25 cellular contexts compared by ENCODE assay signal in genomic region chr11:128779036-128779435, GRCh38.
DNase-seq lines count a peak whose midpoint lies in the region; ATAC-seq and TF ChIP-seq lines count a peak whose summit lies in the region.
"Had no signal": no experiment of that assay in that cellular context is flagged by ENCODE, and none has a peak within 500 bp of the region (broad histone marks: within the 10 kb centered on the region; RNA-seq: fewer than 3 reads in every experiment).

No MANE protein-coding gene starts in this region.

- H3K18ac ChIP-seq in IMR-90 (ENCODE audit: low read depth, low read length), result no peak overlapping the region

- no peak overlapping the region for H4K8ac ChIP-seq in IMR-90 (ENCODE audit: low read depth in 2 of 2, low read length in 2 of 2)

- no peaks in the 10 kb centered on the region for H3K27me3 ChIP-seq in IMR-90 (ENCODE audit: control insufficient read depth, insufficient read depth, low read length)
- no peaks in the 10 kb centered on the region for H3K27me3 ChIP-seq in stomach
- H3K27me3 ChIP-seq: BE2C, tibial nerve had no signal

- peaks cover 47% of the 10 kb centered on the region for H3K4me1 Mint-ChIP-seq in chondrocyte (ENCODE audit: low read depth)

- H3K56ac ChIP-seq in IMR-90 (ENCODE audit: extremely low read depth, insufficient read depth, low read length), result no peak overlapping the region

- DNase-seq in AG04449 (ENCODE audit: low read depth, low spot score), result peak; percentile 60
- DNase-seq in IMR-90, result peak; percentile 68
- DNase-seq in chondrocyte (ENCODE audit: low spot score), result no peak
- DNase-seq in myocyte (ENCODE audit: low read depth), result peak; percentile 31
- DNase-seq in caudate nucleus (lab: John Stamatoyannopoulos, UW), result no peak
- DNase-seq in kidney glomerular epithelial cell (lab: John Stamatoyannopoulos, UW), result no peak
- DNase-seq in amygdala (lab: John Stamatoyannopoulos, UW), result no peak
- no peak for DNase-seq in stomach
- DNase-seq: activated CD4-positive, alpha-beta memory T cell treated with anti-CD3 and anti-CD28 coated beads, Interleukin-2, amount 10 ng/mL, durations not matched to agents 7 days and 5 days; activated CD8-positive, alpha-beta memory T cell treated with anti-CD3 and anti-CD28 coated beads, Interleukin-2, amount 50 U/mL, for 48 hours; activated effector memory CD4-positive, alpha-beta T cell treated with Interleukin-2 at 50 U/mL for 16 hours; BE2C; KG1; NCI-H1436; NCI-H2107; NCI-H446; NCI-H774; nucleus accumbens; RPMI8226; stimulated activated naive CD8-positive, alpha-beta T cell treated with anti-CD3 and anti-CD28 coated beads, Interleukin-15, amount 100 ng/mL, for 72 hours; T-helper 1 cell had no signal

- no peak overlapping the region for H2AFZ ChIP-seq in IMR-90 (replicated peaks; ENCODE audit: low read length, poor library complexity)

- no peak overlapping the region for H2BK20ac ChIP-seq in IMR-90 (ENCODE audit: low read depth, low read length)

- 33% methylated on average over 1 of the region's 8 CpGs; no CpG with 5 or more reads in 1 of the 2 experiments for WGBS in IMR-90 (ENCODE audit: extremely low coverage in 2 of 2, insufficient read length in 1 of 2), 2 experiments
- WGBS in stomach, 5 donors, result 84 to 93% (median 90%) methylated on average over 8 of the region's 8 CpGs

- peak overlapping the region; percentile 37 for H3K4me3 Mint-ChIP-seq in chondrocyte (ENCODE audit: unreplicated experiment)
- H3K4me3 Mint-ChIP-seq: activated CD4-positive, alpha-beta memory T cell treated with anti-CD3 and anti-CD28 coated beads, Interleukin-2, amount 10 ng/mL, durations not matched to agents 7 days and 5 days; activated naive CD8-positive, alpha-beta T cell; stimulated activated naive CD8-positive, alpha-beta T cell treated with anti-CD3 and anti-CD28 coated beads, Interleukin-15, amount 100 ng/mL, for 72 hours had no signal

- no peak overlapping the region for H4K91ac ChIP-seq in IMR-90 (ENCODE audit: insufficient read depth, low read depth, low read length)

- no peaks in the 10 kb centered on the region for H3K27me3 Mint-ChIP-seq in chondrocyte (ENCODE audit: low read depth)
- H3K27me3 Mint-ChIP-seq: activated CD4-positive, alpha-beta memory T cell treated with anti-CD3 and anti-CD28 coated beads, Interleukin-2, amount 10 ng/mL, durations not matched to agents 7 days and 5 days; activated naive CD8-positive, alpha-beta T cell; stimulated activated naive CD8-positive, alpha-beta T cell treated with anti-CD3 and anti-CD28 coated beads, Interleukin-15, amount 100 ng/mL, for 72 hours had no signal

- TF ChIP-seq CTCF in AG04449 (IDR thresholded peaks at IDR 0.05; ENCODE audit: insufficient read depth, low read length, missing control alignments) (no peak), IMR-90 (conservative IDR thresholded peaks at IDR 0.05; ENCODE audit: low read depth, low read length) (no peak), chondrocyte (IDR thresholded peaks at IDR 0.05) (peak; percentile 10), stomach (IDR thresholded peaks at IDR 0.05) (no peak)

- H3K79me1 ChIP-seq in IMR-90 (ENCODE audit: low read depth in 1 of 2, low read length in 2 of 2), result no peaks in the 10 kb centered on the region; a peak in 1 of 4 replicates

- H3K4me3 ChIP-seq in AG04449 (ENCODE audit: low read depth, low read length) (no peak overlapping the region), IMR-90 (ENCODE audit: insufficient read depth, low read depth, low read length) (no peak overlapping the region), stomach (no peak overlapping the region)
- H3K4me3 ChIP-seq: A549, tibial nerve had no signal

- no peaks in the 10 kb centered on the region for H4K20me1 ChIP-seq in IMR-90 (ENCODE audit: insufficient read depth, low read length)

- POLR2A ChIA-PET in AG04449 (lab: Yijun Ruan, JAX), result no interaction called here
- POLR2A ChIA-PET in IMR-90 (lab: Charles Lee; ENCODE audit: unreplicated experiment), result no interaction called here

- no peaks in the 10 kb centered on the region for H3K9me1 ChIP-seq in IMR-90 (ENCODE audit: insufficient read depth, low read length)

- H3K4me1 ChIP-seq in IMR-90 (ENCODE audit: control insufficient read depth, insufficient read depth, low read length) (peaks cover 7% of the 10 kb centered on the region), stomach (peaks cover 0 to 19% (median 9%) of the 10 kb centered on the region in 4 donors)
- H3K4me1 ChIP-seq: A549, BE2C had no signal

- TF ChIP-seq RAD21 in IMR-90 (IDR thresholded peaks at IDR 0.05; ENCODE audit: low read length), result no peak

- H3K9me3 ChIP-seq in IMR-90 (ENCODE audit: control insufficient read depth, insufficient read depth, low read length) (no peaks in the 10 kb centered on the region), stomach (no peaks in the 10 kb centered on the region)
- H3K9me3 ChIP-seq: A549, BE2C, tibial nerve had no signal

- TF ChIP-seq EP300 in stomach (IDR thresholded peaks at IDR 0.05), result no peak

- H3K36me3 Mint-ChIP-seq in chondrocyte (ENCODE audit: low read depth), result peaks cover 14% of the 10 kb centered on the region

- TF ChIP-seq POLR2A in IMR-90 (IDR thresholded peaks at IDR 0.05; ENCODE audit: low read depth, low read length), result no peak
- no peak for TF ChIP-seq POLR2A in stomach (IDR thresholded peaks at IDR 0.05)

- no peak overlapping the region for H3K9ac ChIP-seq in IMR-90 (ENCODE audit: low read depth, low read length)

- intact Hi-C loops in IMR-90 (cut with micrococcal nuclease), result loop anchor here (5.0 kb wide), 1 partner anchor 607 kb away; no protein-coding TSS in a partner anchor
- intact Hi-C loops in stomach (cut with DNase I; ENCODE audit: low total_unique reads), result no loop called here

- H2AK9ac ChIP-seq in IMR-90 (replicated peaks; ENCODE audit: low read depth, low read length, poor library complexity), result no peak overlapping the region

- no peak overlapping the region for H3K14ac ChIP-seq in IMR-90 (replicated peaks; ENCODE audit: low read depth, low read length)

- CTCF ChIA-PET in AG04449 (lab: Yijun Ruan, JAX) (interaction anchor here (0.5 to 2.4 kb wide), 5 partner anchors 8 to 621 kb away, joined by 3 to 13 read pairs (median 4); no protein-coding TSS in a partner anchor), IMR-90 (lab: Yijun Ruan, JAX) (interaction anchor here (1.1 kb wide), 1 partner anchor 621 kb away, joined by 3 read pairs; no protein-coding TSS in a partner anchor)

- peaks cover under 1% of the 10 kb centered on the region for H3K36me3 ChIP-seq in IMR-90 (ENCODE audit: control insufficient read depth, insufficient read depth, low read length)
- H3K36me3 ChIP-seq in stomach, result peaks cover 0 to 41% (median 11%) of the 10 kb centered on the region in 4 donors
- H3K36me3 ChIP-seq: BE2C had no signal

- no peak overlapping the region for H3K4ac ChIP-seq in IMR-90 (ENCODE audit: low read depth, low read length)

- H3K27ac ChIP-seq in IMR-90 (ENCODE audit: insufficient read depth, low read length) (no peak overlapping the region), caudate nucleus (ENCODE audit: low read depth, low read length) (no peak overlapping the region), stomach (no peak overlapping the region)
- H3K27ac ChIP-seq: A549, tibial nerve had no signal

- peak overlapping the region; percentile 90 for H3K27ac Mint-ChIP-seq in chondrocyte (ENCODE audit: unreplicated experiment)
- H3K27ac Mint-ChIP-seq: activated CD4-positive, alpha-beta memory T cell treated with anti-CD3 and anti-CD28 coated beads, Interleukin-2, amount 10 ng/mL, durations not matched to agents 7 days and 5 days had no signal

- no TSS peak for BruUV-seq in IMR-90 (replicated peaks; lab: Mats Ljungman, UMichigan)

- dilution Hi-C loops in IMR-90 (cut with HindIII; ENCODE audit: low sequenced_read_pairs, unreplicated experiment), result no loop called here

- no peak overlapping the region for H2BK15ac ChIP-seq in IMR-90 (ENCODE audit: low read depth, low read length)

- no peak overlapping the region for H2BK5ac ChIP-seq in IMR-90 (ENCODE audit: low read depth, low read length, poor library complexity, severe bottlenecking)

- H2AK5ac ChIP-seq in IMR-90 (ENCODE audit: low read depth, low read length), result no peak overlapping the region

- no peak overlapping the region for H3K23ac ChIP-seq in IMR-90 (ENCODE audit: low read depth, low read length)

- H3K9me3 Mint-ChIP-seq in chondrocyte (ENCODE audit: low read depth), result no peaks in the 10 kb centered on the region
- H3K9me3 Mint-ChIP-seq: activated CD4-positive, alpha-beta memory T cell treated with anti-CD3 and anti-CD28 coated beads, Interleukin-2, amount 10 ng/mL, durations not matched to agents 7 days and 5 days; stimulated activated naive CD8-positive, alpha-beta T cell treated with anti-CD3 and anti-CD28 coated beads, Interleukin-15, amount 100 ng/mL, for 72 hours had no signal

- no peak overlapping the region for H3K4me2 ChIP-seq in IMR-90 (ENCODE audit: low read depth, low read length)
- H3K4me2 ChIP-seq: A549 had no signal

- H2BK120ac ChIP-seq in IMR-90 (ENCODE audit: low read depth, low read length), result no peak overlapping the region

- H4K5ac ChIP-seq in IMR-90 (ENCODE audit: low read depth, low read length), result no peak overlapping the region

- in situ Hi-C loops in IMR-90 (cut with MboI; ENCODE audit: low sequenced_read_pairs), result no loop called here

- no peak; the same call in 1 of the 2 replicates for ATAC-seq in IMR-90 (ENCODE audit: low read depth)
- ATAC-seq: A549; HCT116; stimulated activated naive CD8-positive, alpha-beta T cell treated with anti-CD3 and anti-CD28 coated beads, Interleukin-15, amount 100 ng/mL, for 72 hours had no signal

TF ChIP-seq in IMR-90, 13 proteins besides CTCF, POLR2A, EP300 and RAD21 (continues in another document):
- no peak for TF ChIP-seq MXI1 (IDR thresholded peaks at IDR 0.05; ENCODE audit: borderline replicate concordance, low read depth, low read length)
- no peak for TF ChIP-seq CHD1 (IDR thresholded peaks at IDR 0.05; ENCODE audit: low read depth, low read length)
- TF ChIP-seq NFE2L2 (IDR thresholded peaks at IDR 0.05; ENCODE audit: low read depth, low read length), result no peak
- no peak for TF ChIP-seq ELK1 (IDR thresholded peaks at IDR 0.05; ENCODE audit: borderline replicate concordance, low read depth, low read length)
- no peak for TF ChIP-seq MAZ (IDR thresholded peaks at IDR 0.05; ENCODE audit: borderline replicate concordance, low read depth, low read length)
- TF ChIP-seq MAFK (IDR thresholded peaks at IDR 0.05; ENCODE audit: low read depth, low read length), result no peak
- TF ChIP-seq RFX5 (IDR thresholded peaks at IDR 0.05; ENCODE audit: low read depth, low read length), result no peak
- no peak for TF ChIP-seq BHLHE40 (IDR thresholded peaks at IDR 0.05; ENCODE audit: low read depth, low read length)
- no peak for TF ChIP-seq SMC3 (IDR thresholded peaks at IDR 0.05; ENCODE audit: low read depth, low read length)

Comparison
In these comparisons a context has a peak if more than half of its experiments do, and no peak if none do; other contexts are left out.
1. DNase-seq: peak in AG04449 (single experiment), IMR-90 (single experiment) and myocyte (single experiment); none in chondrocyte (single experiment), caudate nucleus (0 of 61), kidney glomerular epithelial cell (single experiment), amygdala (0 of 56) and stomach (single experiment).